Comparison of ENCODE assay signal across 8 cellular contexts in genomic region chr4:116358633-116359222, GRCh38.
A peak's percentile ranks its signal among the peaks of the same experiment; 100 is the strongest.
DNase-seq lines count a peak whose midpoint lies in the region; ATAC-seq and TF ChIP-seq lines count a peak whose summit lies in the region.

No MANE protein-coding gene starts in this region.

- in situ Hi-C loops in ACHN (cut with HindIII; ENCODE audit: low pct_ligation_motif_present, low pct_unique_long_range_greater_than_20kb, low sequenced_read_pairs) (no loop called here), HAP-1 (cut with MboI; ENCODE audit: low sequenced_read_pairs) (no loop called here), KBM-7 (cut with MboI; ENCODE audit: low pct_unique_long_range_greater_than_20kb, low sequenced_read_pairs) (no loop called here)

- ATAC-seq in mucosa of descending colon = peak; percentile 93

- no peaks in the 10 kb centered on the region for H3K4me1 ChIP-seq in HAP-1
- H3K4me1 ChIP-seq in mucosa of descending colon (ENCODE audit: low read depth) = no peaks in the 10 kb centered on the region

- H3K4me3 ChIP-seq in GM12865 (ENCODE audit: low read depth, low read length) = no peak overlapping the region
- H3K4me3 ChIP-seq in HAP-1 = no peak overlapping the region
- no peak overlapping the region for H3K4me3 ChIP-seq in mucosa of descending colon

- TF ChIP-seq CTCF in GM12865 (IDR thresholded peaks at IDR 0.05; ENCODE audit: insufficient read depth, low read depth, low read length, missing control alignments) (peak; percentile 75), mucosa of descending colon (IDR thresholded peaks at IDR 0.05) (no peak)

- DNase-seq in ACHN (peak; percentile 45), GM12865 (ENCODE audit: low read depth) (peak; percentile 87), HAP-1 (ENCODE audit: low spot score in 2 of 2) (peak; percentile 75 to 85), KBM-7 (peak; percentile 94), SHP77 (lab: John Stamatoyannopoulos, UW) (peak; percentile 81 to 84), ecto neural progenitor cell (ENCODE audit: low spot score) (peak; percentile 73), mucosa of descending colon (peak in 1 of 3 donors; percentile 88), NCI-H128 (lab: John Stamatoyannopoulos, UW; ENCODE audit: unreplicated experiment) (no peak)

- no peaks in the 10 kb centered on the region for H3K27me3 ChIP-seq in HAP-1 (ENCODE audit: low read depth)

- H3K36me3 ChIP-seq in HAP-1 (replicated peaks) = no peaks in the 10 kb centered on the region
- no peaks in the 10 kb centered on the region for H3K36me3 ChIP-seq in mucosa of descending colon (ENCODE audit: low read depth)

- intact Hi-C loops in mucosa of descending colon (cut with DNase I, micrococcal nuclease) = no loop called here

- H3K9me3 ChIP-seq in HAP-1 (0 out of 2 replicates have a peak, but pooled peaks cover 2% of the 10 kb centered on the region), mucosa of descending colon (no peaks in the 10 kb centered on the region)
